14 cellular contexts compared by ENCODE assay signal in genomic region chr3:114121996-114122709, GRCh38. TPM values are rescaled to one million over a fixed set of nuclear protein-coding genes. Genes with fewer than 3 reads are reported as not detected.
A peak's percentile ranks its signal among the peaks of the same experiment; 100 is the strongest.
DNase-seq lines count a peak whose midpoint lies in the region; ATAC-seq and TF ChIP-seq lines count a peak whose summit lies in the region.
"Had no signal": no experiment of that assay in that cellular context is flagged by ENCODE, and none has a peak within 500 bp of the region (broad histone marks: within the 10 kb centered on the region; RNA-seq: fewer than 3 reads in every experiment).

No MANE protein-coding gene starts in this region.

- in situ Hi-C loops in astrocyte of the spinal cord (cut with HindIII; ENCODE audit: low sequenced_read_pairs), result no loop called here

- ATAC-seq in HG03432 (IDR thresholded peaks at IDR 0.05; ENCODE audit: unreplicated experiment), result no peak
- ATAC-seq: HCT116 had no signal

- intact Hi-C loops in testis (cut with DNase I; ENCODE audit: low total_unique reads), result no loop called here

- peak; percentile 25 for DNase-seq in NCI-H2196 treated with DMSO at 0.1 percent for 48 hours (lab: John Stamatoyannopoulos, UW; ENCODE audit: unreplicated experiment)
- DNase-seq in NCI-H2196 (lab: John Stamatoyannopoulos, UW; ENCODE audit: unreplicated experiment), result no peak
- DNase-seq in astrocyte of the spinal cord (ENCODE audit: low read depth, low spot score), result peak; percentile 70
- peak; percentile 70 for DNase-seq in iris pigment epithelial cell (ENCODE audit: low read depth)
- DNase-seq in testis, result peak; percentile 41
- no peak for DNase-seq in NK-92 (lab: John Stamatoyannopoulos, UW; ENCODE audit: unreplicated experiment)
- no peak for DNase-seq in activated CD4-positive, alpha-beta T cell treated with anti-CD3 and anti-CD28 coated beads for 48 hours
- DNase-seq: activated effector memory CD4-positive, alpha-beta T cell treated with Interleukin-2 at 50 U/mL for 16 hours; hippocampal formation; stimulated activated CD4-positive, alpha-beta T cell treated with anti-CD3 and anti-CD28 coated beads, Interleukin-12 subunit alpha, Interleukin-12 subunit beta, amount 100 ng/mL, for 4 hours; transverse colon had no signal

- no peak for TF ChIP-seq CTCF in astrocyte of the spinal cord (IDR thresholded peaks at IDR 0.05; ENCODE audit: low read depth, low read length)
- TF ChIP-seq CTCF in testis (IDR thresholded peaks at IDR 0.05), result no peak

- H3K9me3 ChIP-seq in testis, result no peaks in the 10 kb centered on the region
- H3K9me3 ChIP-seq: A549, transverse colon had no signal

- no peak overlapping the region for H3K4me3 ChIP-seq in astrocyte of the spinal cord (ENCODE audit: low read depth, low read length)
- H3K4me3 ChIP-seq in testis, result no peak overlapping the region
- H3K4me3 ChIP-seq: A549, transverse colon had no signal

- no peaks in the 10 kb centered on the region for H3K27me3 ChIP-seq in testis
- H3K27me3 ChIP-seq: transverse colon had no signal

- peaks cover 6% of the 10 kb centered on the region for H3K4me1 ChIP-seq in testis
- H3K4me1 ChIP-seq: A549, transverse colon had no signal

- no peaks in the 10 kb centered on the region for H3K36me3 ChIP-seq in testis (ENCODE audit: low read depth, missing control alignments)
- H3K36me3 ChIP-seq: transverse colon had no signal

- TF ChIP-seq POLR2A in testis (IDR thresholded peaks at IDR 0.05), result no peak

- 51 to 56% methylated on average over 4 of the region's 4 CpGs for WGBS in testis, 2 donors

- peak overlapping the region in 1 of 2 donors; percentile 44 for H3K27ac ChIP-seq in testis
- H3K27ac ChIP-seq: A549 had no signal

RNA-seq across cellular contexts. Expression of gene DRD3, which starts 56.7 kb away (rescaled TPM):
- total RNA-seq in testis, result under 1 TPM; 0.37 to 0.39 TPM
- polyA plus RNA-seq in testis (ENCODE audit: insufficient read depth, low read depth, low replicate concordance), result 0.94 TPM
- total RNA-seq: transverse colon had no signal
- polyA plus RNA-seq: A549 had no signal

Comparison
In these comparisons a context has a peak if more than half of its experiments do, and no peak if none do; other contexts are left out.
1. DNase-seq: peak in NCI-H2196 treated with DMSO at 0.1 percent for 48 hours (single experiment), astrocyte of the spinal cord (single experiment), iris pigment epithelial cell (single experiment) and testis (single experiment); none in NCI-H2196 (single experiment), NK-92 (single experiment) and activated CD4-positive, alpha-beta T cell treated with anti-CD3 and anti-CD28 coated beads for 48 hours (single experiment).